In genomic region chr14:64764641-64765520, GRCh38 we compare ENCODE assay signal across 8 cellular contexts.
A peak's percentile ranks its signal among the peaks of the same experiment; 100 is the strongest.
DNase-seq lines count a peak whose midpoint lies in the region; ATAC-seq and TF ChIP-seq lines count a peak whose summit lies in the region.

No MANE protein-coding gene starts in this region.

- peak; percentile 86 for DNase-seq in GM23338 (ENCODE audit: low spot score)
- peak; percentile 51 for DNase-seq in NCI-H2107 (lab: John Stamatoyannopoulos, UW)
- DNase-seq in WERI-Rb-1, result peak; percentile 86
- DNase-seq in T47D (ENCODE audit: low read depth in 1 of 2, low spot score in 1 of 2), result peak; percentile 72 to 89
- DNase-seq in inferior parietal cortex (ENCODE audit: extremely low spot score), result peak; percentile 88
- DNase-seq in stimulated activated CD4-positive, alpha-beta T cell treated with anti-CD3 and anti-CD28 coated beads, Interleukin-12 subunit alpha, Interleukin-12 subunit beta, amount 100 ng/mL, for 24 hours (ENCODE audit: low read depth in 2 of 2), result peak; percentile 37 to 54

- no peak overlapping the region for H3K27ac Mint-ChIP-seq in GM23338

- peak overlapping the region; percentile 70 for H2AFZ ChIP-seq in GM23338

- TF ChIP-seq CTCF in C4-2B (conservative IDR thresholded peaks at IDR 0.05), result peak; percentile 91
- peak; percentile 69 to 97 for TF ChIP-seq CTCF in GM23338 (conservative IDR thresholded peaks at IDR 0.05; ENCODE audit: low read depth in 2 of 2)
- TF ChIP-seq CTCF in WERI-Rb-1 (IDR thresholded peaks at IDR 0.05; ENCODE audit: low read depth, low read length), result peak; percentile 97

- H3K36me3 ChIP-seq in GM23338 (ENCODE audit: insufficient read depth) (no peaks in the 10 kb centered on the region), WERI-Rb-1 (no peaks in the 10 kb centered on the region)

- H3K4me2 ChIP-seq in GM23338, result peak overlapping the region; percentile 78

- H3K79me2 ChIP-seq in GM23338 (replicated peaks; ENCODE audit: insufficient read depth), result no peaks in the 10 kb centered on the region

- no peaks in the 10 kb centered on the region for H4K20me1 ChIP-seq in GM23338 (replicated peaks; ENCODE audit: insufficient read depth)

- no peaks in the 10 kb centered on the region for H3K9me3 Mint-ChIP-seq in GM23338

- H3K4me1 ChIP-seq in GM23338 (ENCODE audit: insufficient read depth), result peaks cover 28% of the 10 kb centered on the region; the same call in 1 of the 2 replicates

- peaks cover 13% of the 10 kb centered on the region for H3K27me3 Mint-ChIP-seq in GM23338 (ENCODE audit: insufficient read depth, low read depth, poor library complexity)

- peaks cover 68% of the 10 kb centered on the region for H3K4me1 Mint-ChIP-seq in GM23338

- H3K4me3 Mint-ChIP-seq in GM23338, result peak overlapping the region; percentile 56

- ATAC-seq in GM23338, result peak; percentile 59
- no peak for ATAC-seq in GM21825 (IDR thresholded peaks at IDR 0.05; ENCODE audit: unreplicated experiment)

- H3F3A ChIP-seq in GM23338 (replicated peaks; ENCODE audit: low read depth), result peaks cover 10% of the 10 kb centered on the region; the same call in 1 of the 2 replicates

- H3K9me2 ChIP-seq in GM23338 (ENCODE audit: insufficient read depth), result no peaks in the 10 kb centered on the region

- H3K4me3 ChIP-seq in GM23338 (peak overlapping the region; percentile 43), WERI-Rb-1 (ENCODE audit: low read depth, low read length) (peak overlapping the region; percentile 21)

- no peaks in the 10 kb centered on the region for H3K27me3 ChIP-seq in GM23338 (ENCODE audit: insufficient read depth)
- no peaks in the 10 kb centered on the region for H3K27me3 ChIP-seq in WERI-Rb-1 (ENCODE audit: insufficient read depth, low read depth, severe bottlenecking)

- in situ Hi-C loops in T47D (cut with HindIII; ENCODE audit: low pct_unique_long_range_greater_than_20kb, low sequenced_read_pairs), result no loop called here

- H3K9me3 ChIP-seq in WERI-Rb-1 (ENCODE audit: severe bottlenecking), result no peaks in the 10 kb centered on the region

- H3K36me3 Mint-ChIP-seq in GM23338 (ENCODE audit: low read depth), result no peaks in the 10 kb centered on the region; the same call in 2 of the 3 replicates

- H3K27ac ChIP-seq in C4-2B, result peak overlapping the region; percentile 30
- H3K27ac ChIP-seq in GM23338 (ENCODE audit: low read depth), result no peak overlapping the region
- H3K27ac ChIP-seq in WERI-Rb-1, result peak overlapping the region; percentile 80

TF ChIP-seq in GM23338, 12 proteins besides CTCF, POLR2A, EP300 and RAD21:
- TF ChIP-seq CREB1 (CRISPR knock-in tag; IDR thresholded peaks at IDR 0.05; ENCODE audit: low read depth), result peak; percentile 60
- TF ChIP-seq, protein P1, sequence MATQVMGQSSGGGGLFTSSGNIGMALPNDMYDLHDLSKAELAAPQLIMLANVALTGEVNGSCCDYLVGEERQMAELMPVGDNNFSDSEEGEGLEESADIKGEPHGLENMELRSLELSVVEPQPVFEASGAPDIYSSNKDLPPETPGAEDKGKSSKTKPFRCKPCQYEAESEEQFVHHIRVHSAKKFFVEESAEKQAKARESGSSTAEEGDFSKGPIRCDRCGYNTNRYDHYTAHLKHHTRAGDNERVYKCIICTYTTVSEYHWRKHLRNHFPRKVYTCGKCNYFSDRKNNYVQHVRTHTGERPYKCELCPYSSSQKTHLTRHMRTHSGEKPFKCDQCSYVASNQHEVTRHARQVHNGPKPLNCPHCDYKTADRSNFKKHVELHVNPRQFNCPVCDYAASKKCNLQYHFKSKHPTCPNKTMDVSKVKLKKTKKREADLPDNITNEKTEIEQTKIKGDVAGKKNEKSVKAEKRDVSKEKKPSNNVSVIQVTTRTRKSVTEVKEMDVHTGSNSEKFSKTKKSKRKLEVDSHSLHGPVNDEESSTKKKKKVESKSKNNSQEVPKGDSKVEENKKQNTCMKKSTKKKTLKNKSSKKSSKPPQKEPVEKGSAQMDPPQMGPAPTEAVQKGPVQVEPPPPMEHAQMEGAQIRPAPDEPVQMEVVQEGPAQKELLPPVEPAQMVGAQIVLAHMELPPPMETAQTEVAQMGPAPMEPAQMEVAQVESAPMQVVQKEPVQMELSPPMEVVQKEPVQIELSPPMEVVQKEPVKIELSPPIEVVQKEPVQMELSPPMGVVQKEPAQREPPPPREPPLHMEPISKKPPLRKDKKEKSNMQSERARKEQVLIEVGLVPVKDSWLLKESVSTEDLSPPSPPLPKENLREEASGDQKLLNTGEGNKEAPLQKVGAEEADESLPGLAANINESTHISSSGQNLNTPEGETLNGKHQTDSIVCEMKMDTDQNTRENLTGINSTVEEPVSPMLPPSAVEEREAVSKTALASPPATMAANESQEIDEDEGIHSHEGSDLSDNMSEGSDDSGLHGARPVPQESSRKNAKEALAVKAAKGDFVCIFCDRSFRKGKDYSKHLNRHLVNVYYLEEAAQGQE (IDR thresholded peaks at IDR 0.05; ENCODE audit: unreplicated experiment), result no peak
